39 cellular contexts compared by ENCODE assay signal in genomic region chr4:76909711-76910110, GRCh38. TPM values are rescaled to one million over a fixed set of nuclear protein-coding genes. Genes with fewer than 3 reads are reported as not detected.
"Had no signal": no experiment of that assay in that cellular context is flagged by ENCODE, and none has a peak within 500 bp of the region (broad histone marks: within the 10 kb centered on the region; RNA-seq: fewer than 3 reads in every experiment).

No MANE protein-coding gene starts in this region.

- DNase-seq: Karpas-422, Kasumi-1, KBM-7, KG1, MG63, MM.1S, MV-4-11, NCI-H1048, NCI-H1092, NCI-H1092 treated with DMSO at 0.1 percent for 48 hours, NCI-H1105, NCI-H1105 treated with DMSO at 0.1 percent for 48 hours, NCI-H1417, NCI-H1417 treated with DMSO at 0.1 percent for 48 hours, NCI-H1436, NCI-H1436 treated with DMSO at 0.1 percent for 48 hours, NCI-H146, NCI-H1694, NCI-H1694 treated with DMSO at 0.1 percent for 48 hours, NCI-H187, NCI-H187 treated with DMSO at 0.1 percent for 48 hours, NCI-H1930, NCI-H2029, NCI-H2029 treated with DMSO at 0.1 percent for 48 hours, NCI-H2081, NCI-H2081 treated with DMSO at 0.1 percent for 48 hours, NCI-H2107, NCI-H2171 treated with DMSO at 0.1 percent for 48 hours, NCI-H2227 treated with DMSO at 0.1 percent for 48 hours, NCI-H226, NCI-H345, NCI-H446, NCI-H446 treated with DMSO at 0.1 percent for 48 hours, NCI-H510A, NCI-H510A treated with DMSO at 0.1 percent for 48 hours had no signal

- H3K9me3 ChIP-seq: MG63 had no signal

- H3K4me2 ChIP-seq: KMS-11 had no signal

- H3K36me3 ChIP-seq: MG63 had no signal

- H3K27ac ChIP-seq: KMS-11 had no signal

- H3K27me3 ChIP-seq: MG63 had no signal

- H3K4me3 ChIP-seq: MG63 had no signal

- H3K9ac ChIP-seq: KMS-11 had no signal

RNA-seq across cellular contexts. Expression of gene SOWAHB, which starts 11.8 kb away (rescaled TPM):
- total RNA-seq: LHCN-M2, M059J, NCI-H460 had no signal
